Comparison of ENCODE assay signal across 1 cellular context in genomic region chr7:15669443-15669842, GRCh38.
A peak's percentile ranks its signal among the peaks of the same experiment; 100 is the strongest.
TF ChIP-seq lines count a peak whose summit lies in the region.

No MANE protein-coding gene starts in this region.

TF ChIP-seq in HepG2, 621 proteins besides CTCF, POLR2A, EP300 and RAD21:
- TF ChIP-seq PCBP2 (optimal IDR thresholded peaks at IDR 0.05; ENCODE audit: low read depth, low read length, poor library complexity, severe bottlenecking) (no peak), CEBPB (IDR thresholded peaks at IDR 0.05; ENCODE audit: borderline replicate concordance, low read depth, low read length) (peak; percentile 63; the same call in 1 of the 2 replicates)
TF ChIP-seq in HepG2: peak in this region for 1.
